ENCODE assay signal across 14 cellular contexts in the genomic region with DNA sequence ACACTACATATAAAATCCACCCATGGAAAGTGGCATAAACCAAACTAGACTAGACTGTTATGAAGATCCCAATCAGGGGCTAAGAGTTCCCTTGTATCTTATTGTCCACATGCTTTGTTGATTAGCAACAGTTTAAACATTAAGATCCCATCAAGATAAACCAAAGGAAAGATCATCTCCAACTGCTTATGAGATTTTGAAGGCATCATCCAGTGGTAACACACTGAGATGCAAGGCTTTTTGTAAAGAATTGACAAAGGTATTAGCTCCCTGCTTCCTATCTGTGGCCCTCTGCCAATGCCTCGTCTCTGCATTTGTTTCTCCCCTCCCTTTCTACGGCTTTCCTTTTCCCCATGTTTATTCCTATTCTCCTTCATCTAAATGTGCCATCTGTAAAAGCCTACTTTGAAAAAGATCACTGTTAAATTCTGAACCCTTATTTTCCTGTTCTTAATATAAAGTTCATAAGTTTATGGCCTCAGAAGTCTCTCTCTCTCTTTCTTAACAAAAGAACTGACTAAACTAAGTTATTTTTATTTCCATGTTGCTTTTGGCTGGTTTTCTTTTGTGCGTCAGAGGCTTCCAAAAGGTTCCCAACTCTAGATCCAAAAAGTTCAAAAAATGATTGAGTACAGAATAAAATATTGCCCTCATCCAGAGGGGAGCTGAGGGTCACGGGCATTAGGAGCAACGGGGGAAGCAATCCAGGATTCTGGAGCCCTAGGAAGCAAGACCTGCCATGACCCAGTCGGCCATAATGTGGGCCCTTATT. TPM values are rescaled to one million over a fixed set of nuclear protein-coding genes. Genes with fewer than 3 reads are reported as not detected.
DNase-seq lines count a peak whose midpoint lies in the region; ATAC-seq and TF ChIP-seq lines count a peak whose summit lies in the region.
"Had no signal": no experiment of that assay in that cellular context is flagged by ENCODE, and none has a peak within 500 bp of the region (broad histone marks: within the 10 kb centered on the region; RNA-seq: fewer than 3 reads in every experiment).

No MANE protein-coding gene starts in this region.

- no peaks in the 10 kb centered on the region for H3K36me3 ChIP-seq in brain microvascular endothelial cell (replicated peaks)
- H3K36me3 ChIP-seq in heart right ventricle, result no peaks in the 10 kb centered on the region
- no peaks in the 10 kb centered on the region for H3K36me3 ChIP-seq in gastrocnemius medialis
- H3K36me3 ChIP-seq: BE2C had no signal

- no peak overlapping the region for H3K4me3 ChIP-seq in brain microvascular endothelial cell (ENCODE audit: low read depth, low read length)
- no peak overlapping the region for H3K4me3 ChIP-seq in heart right ventricle
- no peak overlapping the region for H3K4me3 ChIP-seq in gastrocnemius medialis

- DNase-seq in EH (ENCODE audit: low read depth) (peak; percentile 74), brain microvascular endothelial cell (peak; percentile 69), heart right ventricle (peak in 1 of 2 donors; percentile 61), gastrocnemius medialis (no peak), mesenteric fat pad (ENCODE audit: low spot score) (no peak), DMS53 (lab: John Stamatoyannopoulos, UW) (no peak)
- DNase-seq: activated CD8-positive, alpha-beta memory T cell treated with anti-CD3 and anti-CD28 coated beads, Interleukin-2, amount 50 U/mL, for 4 hours; BE2C; naive thymus-derived CD8-positive, alpha-beta T cell; NCI-H187 had no signal

- in situ Hi-C loops in brain microvascular endothelial cell (cut with HindIII; ENCODE audit: low pct_ligation_motif_present, low sequenced_read_pairs), result no loop called here
- in situ Hi-C loops in gastrocnemius medialis (cut with MboI; ENCODE audit: low sequenced_read_pairs in 4 of 4), result no loop called here

- H3K9me3 ChIP-seq in heart right ventricle (no peaks in the 10 kb centered on the region), gastrocnemius medialis (no peaks in the 10 kb centered on the region)
- H3K9me3 ChIP-seq: BE2C had no signal

- ATAC-seq in heart right ventricle, result peak in 7 of 8 donors; percentile 7 to 50 (median 28)
- ATAC-seq in gastrocnemius medialis, result no peak
- no peak for ATAC-seq in GM19455 (IDR thresholded peaks at IDR 0.05; ENCODE audit: unreplicated experiment)
- no peak for ATAC-seq in GM21390 (IDR thresholded peaks at IDR 0.05; ENCODE audit: unreplicated experiment)
- ATAC-seq: naive thymus-derived CD8-positive, alpha-beta T cell; stimulated activated effector memory CD8-positive, alpha-beta T cell treated with anti-CD3 and anti-CD28 coated beads, Interleukin-12 subunit alpha, Interleukin-12 subunit beta, amount 100 ng/mL, for 72 hours had no signal

- intact Hi-C loops in heart right ventricle (cut with DNase I) (no loop called here), gastrocnemius medialis (cut with DNase I; ENCODE audit: low total_unique reads) (no loop called here)

- WGBS in heart right ventricle, 2 donors, result 44 to 51% methylated on average over 6 of the region's 6 CpGs

- no peak for TF ChIP-seq CTCF in brain microvascular endothelial cell (IDR thresholded peaks at IDR 0.05; ENCODE audit: low read depth, low read length, missing control alignments)
- no peak for TF ChIP-seq CTCF in heart right ventricle (IDR thresholded peaks at IDR 0.05)
- no peak for TF ChIP-seq CTCF in gastrocnemius medialis (IDR thresholded peaks at IDR 0.05 in 4 of 5, conservative IDR thresholded peaks at IDR 0.05 in 1 of 5)

- H3K27me3 ChIP-seq in brain microvascular endothelial cell (replicated peaks) (no peaks in the 10 kb centered on the region), heart right ventricle (no peaks in the 10 kb centered on the region), gastrocnemius medialis (no peaks in the 10 kb centered on the region)

- H3K4me1 ChIP-seq in heart right ventricle (peaks cover 5 to 79% (median 46%) of the 10 kb centered on the region in 9 donors), gastrocnemius medialis (peaks cover 4 to 19% of the 10 kb centered on the region in 2 donors)
- H3K4me1 ChIP-seq: BE2C had no signal

- H3K27ac ChIP-seq in brain microvascular endothelial cell (peak overlapping the region; percentile 98), heart right ventricle (peak overlapping the region; percentile 55 to 82 (median 74)), gastrocnemius medialis (peak overlapping the region; percentile 56 to 70 (median 59))

- TF ChIP-seq POLR2A in gastrocnemius medialis (IDR thresholded peaks at IDR 0.05), result no peak

RNA-seq across cellular contexts. Expression of a gene that starts 5.5 kb away (rescaled TPM):
- 10 to 100 TPM; 51.4 to 83.3 (median 67.1) TPM for total RNA-seq in heart right ventricle
- polyA plus RNA-seq in heart right ventricle, result 10 to 100 TPM; 10.5 to 13.3 TPM
- 1 to 10 TPM; 1.9 to 5.6 (median 4.6) TPM for total RNA-seq in gastrocnemius medialis
- total RNA-seq in mesenteric fat pad, result 15.9 TPM
- polyA plus RNA-seq: naive thymus-derived CD8-positive, alpha-beta T cell had no signal

RNA-seq across cellular contexts. Expression of a gene that starts 38.3 kb away (rescaled TPM):
- total RNA-seq in heart right ventricle, result not detected
- polyA plus RNA-seq in heart right ventricle, result not detected
- total RNA-seq in gastrocnemius medialis, result not detected
- not detected for total RNA-seq in mesenteric fat pad
- total RNA-seq: bronchial epithelial cell; naive thymus-derived CD8-positive, alpha-beta T cell had no signal
- polyA plus RNA-seq: naive thymus-derived CD8-positive, alpha-beta T cell had no signal

Comparison
In these comparisons a context has a peak if more than half of its experiments do, and no peak if none do; other contexts are left out.
1. DNase-seq: peak in EH (single experiment) and brain microvascular endothelial cell (single experiment); none in gastrocnemius medialis (0 of 2), mesenteric fat pad (single experiment) and DMS53 (single experiment).
2. ATAC-seq: peak in heart right ventricle (7 of 8); none in gastrocnemius medialis (0 of 2), GM19455 (single experiment) and GM21390 (single experiment).
3. Peak in every context shown above with its lines, with median percentiles within 50 percentile points of each other: H3K27ac ChIP-seq.